In genomic region chr12:3972576-3972975, GRCh38 we compare ENCODE assay signal across 19 cellular contexts.
A peak's percentile ranks its signal among the peaks of the same experiment; 100 is the strongest.
DNase-seq lines count a peak whose midpoint lies in the region; ATAC-seq and TF ChIP-seq lines count a peak whose summit lies in the region.
"Had no signal": no experiment of that assay in that cellular context is flagged by ENCODE, and none has a peak within 500 bp of the region (broad histone marks: within the 10 kb centered on the region; RNA-seq: fewer than 3 reads in every experiment).

No MANE protein-coding gene starts in this region.

- H3K9ac ChIP-seq in trophoblast cell (ENCODE audit: low read length) = no peak overlapping the region

- no peak overlapping the region for H3K4me3 ChIP-seq in trophoblast cell (ENCODE audit: low read depth, low read length)
- no peak overlapping the region for H3K4me3 ChIP-seq in ascending aorta
- no peak overlapping the region for H3K4me3 ChIP-seq in BE2C (ENCODE audit: low read depth, low read length)
- H3K4me3 ChIP-seq: adrenal gland, esophagus squamous epithelium, vagina had no signal

- no peak for ATAC-seq in activated T-cell treated with anti-CD3 and anti-CD28 coated beads, Interleukin-2, amount 50 U/mL, for 4 hours
- ATAC-seq in T-helper 17 cell = peak; percentile 66
- no peak for ATAC-seq in HG02610 (IDR thresholded peaks at IDR 0.05; ENCODE audit: unreplicated experiment)
- ATAC-seq: left cardiac atrium had no signal

- peaks cover 5% of the 10 kb centered on the region for H3K79me2 ChIP-seq in trophoblast cell (ENCODE audit: control insufficient read depth, insufficient read depth, low read length, poor library complexity)

- H2BK120ac ChIP-seq in trophoblast cell (ENCODE audit: insufficient read depth, low read length, poor library complexity) = peak overlapping the region; percentile 10

- H3K27ac ChIP-seq in trophoblast cell (ENCODE audit: low read depth, low read length) (no peak overlapping the region), ascending aorta (no peak overlapping the region)
- H3K27ac ChIP-seq: adrenal gland, esophagus squamous epithelium, vagina had no signal

- TF ChIP-seq CTCF in ascending aorta (IDR thresholded peaks at IDR 0.05) = no peak
- TF ChIP-seq CTCF in BE2C (IDR thresholded peaks at IDR 0.05; ENCODE audit: low read depth, low read length) = no peak

- H3K4me3 Mint-ChIP-seq in activated T-cell treated with anti-CD3 and anti-CD28 coated beads, Interleukin-2, amount 50 U/mL, for 4 hours = peak overlapping the region; percentile 46
- H3K4me3 Mint-ChIP-seq in T-helper 17 cell = no peak overlapping the region
- no peak overlapping the region for H3K4me3 Mint-ChIP-seq in activated naive CD8-positive, alpha-beta T cell treated with anti-CD3 and anti-CD28 coated beads for 36 hours

- no peak overlapping the region for H3K4ac ChIP-seq in trophoblast cell (ENCODE audit: low read depth, low read length)

- intact Hi-C loops in ascending aorta (cut with DNase I) = no loop called here

- H3K4me1 ChIP-seq in trophoblast cell (ENCODE audit: control insufficient read depth in 1 of 2, insufficient read depth in 2 of 2, low read length in 2 of 2) (peaks cover 6 to 16% of the 10 kb centered on the region in 2 experiments), ascending aorta (no peaks in the 10 kb centered on the region), BE2C (no peaks in the 10 kb centered on the region)
- H3K4me1 ChIP-seq: adrenal gland, vagina had no signal

- no peaks in the 10 kb centered on the region for H3K9me3 Mint-ChIP-seq in activated T-cell treated with anti-CD3 and anti-CD28 coated beads, Interleukin-2, amount 50 U/mL, for 4 hours
- peaks cover 3% of the 10 kb centered on the region for H3K9me3 Mint-ChIP-seq in activated naive CD8-positive, alpha-beta T cell treated with anti-CD3 and anti-CD28 coated beads for 36 hours

- H3K18ac ChIP-seq in trophoblast cell (ENCODE audit: low read length) = no peak overlapping the region

- peak overlapping the region; percentile 39 for H2AK5ac ChIP-seq in trophoblast cell (ENCODE audit: low read length)

- H3K4me1 Mint-ChIP-seq in activated T-cell treated with anti-CD3 and anti-CD28 coated beads, Interleukin-2, amount 50 U/mL, for 4 hours (ENCODE audit: low read depth) = peaks cover 59% of the 10 kb centered on the region
- H3K4me1 Mint-ChIP-seq in T-helper 17 cell = peaks cover 37% of the 10 kb centered on the region
- peaks cover 53% of the 10 kb centered on the region for H3K4me1 Mint-ChIP-seq in activated naive CD8-positive, alpha-beta T cell treated with anti-CD3 and anti-CD28 coated beads for 36 hours

- peaks cover 32% of the 10 kb centered on the region for H3K79me1 ChIP-seq in trophoblast cell (ENCODE audit: low read length)

- no peak overlapping the region for H4K91ac ChIP-seq in trophoblast cell (ENCODE audit: low read depth, low read length)

- no peak overlapping the region for H3K14ac ChIP-seq in trophoblast cell (ENCODE audit: low read length)

- no peaks in the 10 kb centered on the region for H3K36me3 ChIP-seq in trophoblast cell (ENCODE audit: control insufficient read depth in 1 of 2, insufficient read depth in 2 of 2, low read length in 2 of 2)
- H3K36me3 ChIP-seq in ascending aorta = no peaks in the 10 kb centered on the region
- H3K36me3 ChIP-seq in BE2C = no peaks in the 10 kb centered on the region
- H3K36me3 ChIP-seq: adrenal gland, esophagus squamous epithelium, vagina had no signal

- no peak overlapping the region for H2BK5ac ChIP-seq in trophoblast cell (ENCODE audit: low read depth, low read length, poor library complexity)

- H3K36me3 Mint-ChIP-seq in activated T-cell treated with anti-CD3 and anti-CD28 coated beads, Interleukin-2, amount 50 U/mL, for 4 hours (ENCODE audit: insufficient read depth) = no peaks in the 10 kb centered on the region
- H3K36me3 Mint-ChIP-seq in T-helper 17 cell (ENCODE audit: low read depth) = peaks cover 2% of the 10 kb centered on the region
- H3K36me3 Mint-ChIP-seq in activated naive CD8-positive, alpha-beta T cell treated with anti-CD3 and anti-CD28 coated beads for 36 hours = peaks cover 7% of the 10 kb centered on the region

- H3K27me3 Mint-ChIP-seq in activated T-cell treated with anti-CD3 and anti-CD28 coated beads, Interleukin-2, amount 50 U/mL, for 4 hours (ENCODE audit: low read depth) = no peaks in the 10 kb centered on the region
- H3K27me3 Mint-ChIP-seq in T-helper 17 cell = no peaks in the 10 kb centered on the region
- no peaks in the 10 kb centered on the region for H3K27me3 Mint-ChIP-seq in activated naive CD8-positive, alpha-beta T cell treated with anti-CD3 and anti-CD28 coated beads for 36 hours

- H3K9me3 ChIP-seq in T-helper 17 cell (ENCODE audit: control insufficient read depth, low read length, poor library complexity, severe bottlenecking) (no peaks in the 10 kb centered on the region), trophoblast cell (ENCODE audit: insufficient read depth, low read depth, low read length) (no peaks in the 10 kb centered on the region), ascending aorta (no peaks in the 10 kb centered on the region), BE2C (no peaks in the 10 kb centered on the region)
- H3K9me3 ChIP-seq: adrenal gland, esophagus squamous epithelium, vagina had no signal

- peak overlapping the region; percentile 77 for H3K27ac Mint-ChIP-seq in T-helper 17 cell
- H3K27ac Mint-ChIP-seq in activated naive CD8-positive, alpha-beta T cell treated with anti-CD3 and anti-CD28 coated beads for 36 hours = peak overlapping the region; percentile 91
- H3K27ac Mint-ChIP-seq: progenitor cell of endocrine pancreas had no signal

- H3K23ac ChIP-seq in trophoblast cell (ENCODE audit: low read length) = no peak overlapping the region

- no peak overlapping the region for H3K4me2 ChIP-seq in trophoblast cell (ENCODE audit: low read length)

- no peak overlapping the region for H4K12ac ChIP-seq in trophoblast cell (ENCODE audit: low read depth, low read length)

- no peak for DNase-seq in activated T-cell treated with anti-CD3 and anti-CD28 coated beads, Interleukin-2, amount 50 U/mL, for 4 hours
- DNase-seq in activated T-cell treated with anti-CD3 and anti-CD28 coated beads for 4 hours (no peak), T-helper 17 cell (no peak), trophoblast cell (no peak), ascending aorta (ENCODE audit: low spot score in 2 of 2) (no peak), BE2C (no peak)
- DNase-seq in activated naive CD8-positive, alpha-beta T cell treated with anti-CD3 and anti-CD28 coated beads for 36 hours = peak; percentile 35
- DNase-seq: ACHN; esophagus squamous epithelium; HCEC 1CT; left cardiac atrium; mesendoderm; NCI-H1105; NCI-H526 treated with DMSO at 0.1 percent for 48 hours; stimulated activated CD4-positive, alpha-beta T cell treated with anti-CD3 and anti-CD28 coated beads, Interleukin-2, amount 100 ng/mL, for 24 hours had no signal

- no peak overlapping the region for H2AFZ ChIP-seq in trophoblast cell (ENCODE audit: insufficient read depth, low read length, poor library complexity)

- no peak overlapping the region for H2BK12ac ChIP-seq in trophoblast cell (ENCODE audit: low read length)

- WGBS in trophoblast cell (ENCODE audit: extremely low coverage, insufficient coverage, insufficient read length) = 100% methylated on average over 1 of the region's 4 CpGs

- H3K27me3 ChIP-seq in trophoblast cell (ENCODE audit: insufficient read depth, low read length) (no peaks in the 10 kb centered on the region), ascending aorta (peaks cover 3% of the 10 kb centered on the region), BE2C (peaks cover 24% of the 10 kb centered on the region)
- H3K27me3 ChIP-seq: adrenal gland, vagina had no signal

- H4K8ac ChIP-seq in trophoblast cell (ENCODE audit: low read depth, low read length) = peak overlapping the region; percentile 14
